In the genomic region with DNA sequence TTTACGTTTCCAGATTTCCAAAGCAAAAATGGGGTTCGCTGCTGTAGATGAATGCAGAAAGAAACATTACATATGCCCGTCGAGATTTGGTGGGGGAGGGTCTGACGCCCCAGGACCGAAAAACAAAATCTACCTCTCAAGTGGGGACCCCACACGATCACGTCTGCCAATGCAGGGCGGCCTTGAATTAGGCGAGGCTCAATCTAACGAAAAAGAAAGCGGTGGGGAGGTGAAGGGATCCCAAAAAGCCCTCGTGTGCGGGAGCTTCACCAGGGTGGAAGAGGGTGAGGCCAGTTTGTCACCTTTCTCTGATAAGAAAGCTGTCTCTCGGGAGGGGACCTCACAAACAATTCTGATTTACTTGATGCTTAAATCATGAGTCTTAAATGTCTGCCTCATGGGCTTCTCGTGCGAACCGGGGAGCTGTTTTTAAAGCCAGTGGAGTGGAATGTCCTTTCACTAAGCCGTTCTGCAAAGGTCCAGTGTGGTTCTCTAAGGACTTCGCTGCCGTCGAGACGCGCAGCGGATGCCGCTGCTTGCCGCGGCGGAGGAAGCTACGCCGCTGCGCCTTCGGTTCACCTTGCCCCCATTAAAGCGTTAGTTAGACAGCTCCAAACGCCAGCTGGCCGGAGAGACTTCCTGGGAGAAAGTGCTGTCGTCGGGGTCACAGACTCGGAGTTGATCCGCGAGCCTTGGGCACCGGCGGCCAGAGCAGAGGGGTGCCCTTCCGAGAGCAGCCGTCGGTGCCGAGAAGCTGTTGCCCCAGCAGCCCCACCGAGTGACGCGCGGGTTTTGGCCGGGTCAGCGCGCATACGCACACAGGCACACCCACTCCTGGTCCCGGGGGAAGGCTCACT, we compare ENCODE assay signal across 10 cellular contexts. TPM values are rescaled to one million over a fixed set of nuclear protein-coding genes. Genes with fewer than 3 reads are reported as not detected.
A peak's percentile ranks its signal among the peaks of the same experiment; 100 is the strongest.
DNase-seq lines count a peak whose midpoint lies in the region; ATAC-seq, FAIRE-seq and TF ChIP-seq lines count a peak whose summit lies in the region.
"Had no signal": no experiment of that assay in that cellular context is flagged by ENCODE, and none has a peak within 500 bp of the region (broad histone marks: within the 10 kb centered on the region; RNA-seq: fewer than 3 reads in every experiment).

No MANE protein-coding gene starts in this region.

- no peak overlapping the region for H3K9ac ChIP-seq in skeletal muscle satellite cell (ENCODE audit: low read depth, low read length)

- whole genome bisulfite sequencing in hepatocyte (ENCODE audit: low lambda C conversion rate, missing lambda C conversion rate), result 4% methylated on average over 56 of the region's 56 CpGs

- H3K27me3 ChIP-seq in hepatocyte, result peaks cover 97% of the 10 kb centered on the region
- H3K27me3 ChIP-seq in skeletal muscle satellite cell (ENCODE audit: control insufficient read depth, insufficient read depth, low read length), result peaks cover 99% of the 10 kb centered on the region

- no peak overlapping the region for H2AFZ ChIP-seq in hepatocyte

- H3K4me3 ChIP-seq in hepatocyte (no peak overlapping the region), skeletal muscle satellite cell (ENCODE audit: low read length) (no peak overlapping the region)

- no peak for FAIRE-seq in GM12891 (lab: Jason Lieb, UNC)

- H3K9me2 ChIP-seq in hepatocyte (replicated peaks; ENCODE audit: insufficient read depth), result no peaks in the 10 kb centered on the region

- no peaks in the 10 kb centered on the region for H3K9me3 Mint-ChIP-seq in activated CD4-positive, alpha-beta T cell treated with anti-CD3 and anti-CD28 coated beads for 36 hours (ENCODE audit: low read depth)
- H3K9me3 Mint-ChIP-seq in T-cell, result no peaks in the 10 kb centered on the region

- H3K4me2 ChIP-seq in hepatocyte (peak overlapping the region; percentile 84), skeletal muscle satellite cell (ENCODE audit: low read length) (peak overlapping the region; percentile 20)

- H3K36me3 Mint-ChIP-seq in activated CD4-positive, alpha-beta T cell treated with anti-CD3 and anti-CD28 coated beads for 36 hours (ENCODE audit: low read depth), result peaks cover 2% of the 10 kb centered on the region
- no peaks in the 10 kb centered on the region for H3K36me3 Mint-ChIP-seq in T-cell

- TF ChIP-seq CTCF in hepatocyte (IDR thresholded peaks at IDR 0.05; ENCODE audit: poor library complexity), result no peak

- H3K4me3 Mint-ChIP-seq in activated CD4-positive, alpha-beta T cell treated with anti-CD3 and anti-CD28 coated beads for 36 hours, result peak overlapping the region; percentile 55
- H3K4me3 Mint-ChIP-seq in T-cell, result peak overlapping the region; percentile 51 to 81 (median 57)

- no peak overlapping the region for H3K27ac Mint-ChIP-seq in activated CD4-positive, alpha-beta T cell treated with anti-CD3 and anti-CD28 coated beads for 36 hours
- peak overlapping the region in 1 of 2 donors; percentile 39 for H3K27ac Mint-ChIP-seq in T-cell

- intact Hi-C loops in activated CD4-positive, alpha-beta T cell treated with anti-CD3 and anti-CD28 coated beads for 36 hours (cut with DNase I, micrococcal nuclease), result loop anchor here in 1 of 2 experiments (2.0 to 10.0 kb wide), 2 partner anchors 15 to 841 kb away; a partner anchor contains a TSS

- no peak overlapping the region for H3K27ac ChIP-seq in hepatocyte

- H3K4me1 Mint-ChIP-seq in activated CD4-positive, alpha-beta T cell treated with anti-CD3 and anti-CD28 coated beads for 36 hours, result peaks cover 28% of the 10 kb centered on the region
- peaks cover 37 to 44% (median 43%) of the 10 kb centered on the region in 3 donors for H3K4me1 Mint-ChIP-seq in T-cell

- peaks cover 16% of the 10 kb centered on the region for H3K4me1 ChIP-seq in hepatocyte (ENCODE audit: insufficient read depth)
- peaks cover 30% of the 10 kb centered on the region for H3K4me1 ChIP-seq in skeletal muscle satellite cell (ENCODE audit: control insufficient read depth, insufficient read depth, low read length)

- DNase-seq in activated CD4-positive, alpha-beta T cell treated with anti-CD3 and anti-CD28 coated beads for 36 hours, result peak; percentile 26
- no peak for DNase-seq in activated CD4-positive, alpha-beta T cell treated with anti-CD3 and anti-CD28 coated beads for 4 hours
- DNase-seq in T-cell (peak in 1 of 34 experiments; percentile 19), hepatocyte (ENCODE audit: low spot score) (no peak), GM12891 (ENCODE audit: insufficient read length, low spot score) (no peak), Kasumi-1 (lab: John Stamatoyannopoulos, UW) (no peak)
- DNase-seq: central memory CD4-positive, alpha-beta T cell had no signal

- H3K36me3 ChIP-seq in hepatocyte (replicated peaks; ENCODE audit: insufficient read depth, low read depth), result no peaks in the 10 kb centered on the region
- H3K36me3 ChIP-seq in skeletal muscle satellite cell (ENCODE audit: insufficient read depth, low read length), result no peaks in the 10 kb centered on the region

- POLR2A ChIA-PET in activated CD4-positive, alpha-beta T cell treated with anti-CD3 and anti-CD28 coated beads for 36 hours (lab: Charles Lee), result interaction anchor here (0.6 kb wide), 1 partner anchor 11 kb away, joined by 4 read pairs; no protein-coding TSS in a partner anchor
- POLR2A ChIA-PET in T-cell (lab: Charles Lee), result no interaction called here

- TF ChIP-seq POLR2A in GM12891 (IDR thresholded peaks at IDR 0.05; ENCODE audit: low read depth, low read length), result no peak

- no peaks in the 10 kb centered on the region for H4K20me1 ChIP-seq in hepatocyte (ENCODE audit: insufficient read depth, poor library complexity, severe bottlenecking)

- H3K79me2 ChIP-seq in hepatocyte, result no peaks in the 10 kb centered on the region

- H3K9me3 ChIP-seq in hepatocyte (ENCODE audit: low read depth) (no peaks in the 10 kb centered on the region), skeletal muscle satellite cell (replicated peaks; ENCODE audit: low read length) (no peaks in the 10 kb centered on the region)

- ATAC-seq in activated CD4-positive, alpha-beta T cell treated with anti-CD3 and anti-CD28 coated beads for 36 hours, result no peak
- ATAC-seq in T-cell (replicated peaks in 1 of 4) (no peak), HG03175 (IDR thresholded peaks at IDR 0.05; ENCODE audit: unreplicated experiment) (no peak)

- CTCF ChIA-PET in activated CD4-positive, alpha-beta T cell treated with anti-CD3 and anti-CD28 coated beads for 36 hours (lab: Charles Lee), result interaction anchor here (0.7 to 2.1 kb wide), 13 partner anchors 12 to 426 kb away, joined by 3 to 11 read pairs (median 4); a partner anchor contains a TSS
- CTCF ChIA-PET in T-cell (lab: Charles Lee), result interaction anchor here (0.6 to 2.3 kb wide), 9 partner anchors 13 to 426 kb away, joined by 3 to 8 read pairs (median 4); a partner anchor contains a TSS

- H3K27me3 Mint-ChIP-seq in activated CD4-positive, alpha-beta T cell treated with anti-CD3 and anti-CD28 coated beads for 36 hours, result peaks cover 68% of the 10 kb centered on the region
- peaks cover 65 to 80% of the 10 kb centered on the region in 2 donors for H3K27me3 Mint-ChIP-seq in T-cell

TF ChIP-seq in GM12891, 5 proteins besides CTCF, POLR2A, EP300 and RAD21:
- TF ChIP-seq POU2F2 (IDR thresholded peaks at IDR 0.05; ENCODE audit: low read depth, low read length), result no peak
- TF ChIP-seq PAX5 (IDR thresholded peaks at IDR 0.05; ENCODE audit: insufficient read depth, low read length, severe bottlenecking), result no peak
- no peak for TF ChIP-seq TAF1 (IDR thresholded peaks at IDR 0.05; ENCODE audit: low read depth, low read length)
- no peak for TF ChIP-seq POLR2AphosphoS5 (IDR thresholded peaks at IDR 0.05; ENCODE audit: low read depth, low read length)
- no peak for TF ChIP-seq SPI1 (IDR thresholded peaks at IDR 0.05; ENCODE audit: low read depth, low read length)

RNA-seq across cellular contexts. Expression of a gene that starts 1.5 kb away (rescaled TPM):
- not detected for total RNA-seq in activated CD4-positive, alpha-beta T cell treated with anti-CD3 and anti-CD28 coated beads for 36 hours
- total RNA-seq in T-cell, result under 1 TPM in 1 of 5 donors, not detected in 4; 0.33 TPM
- total RNA-seq in hepatocyte, result not detected in 2 replicates
- not detected in 2 replicates for polyA plus RNA-seq in hepatocyte
- 0.76 TPM in 1 of 2 replicates, not detected in the other for total RNA-seq in skeletal muscle satellite cell (2012; rRNA removed)
- 15.9 TPM for polyA plus RNA-seq in GM12891 (2012; ENCODE audit: low read depth, missing spikeins)
- total RNA-seq: myocyte had no signal

RNA-seq across cellular contexts. Expression of a gene that starts 13.7 kb away (rescaled TPM):
- under 1 TPM; 0.18 to 0.28 TPM for total RNA-seq in activated CD4-positive, alpha-beta T cell treated with anti-CD3 and anti-CD28 coated beads for 36 hours
- total RNA-seq in T-cell, result not detected
- not detected in 2 replicates for total RNA-seq in hepatocyte
- not detected in 2 replicates for polyA plus RNA-seq in hepatocyte
- not detected in 2 replicates for total RNA-seq in skeletal muscle satellite cell (2012; rRNA removed)
- 14.7 TPM for polyA plus RNA-seq in GM12891 (2012; ENCODE audit: low read depth, missing spikeins)
- total RNA-seq: myocyte had no signal

RNA-seq across cellular contexts. Expression of a gene that starts 19.9 kb away (rescaled TPM):
- total RNA-seq in activated CD4-positive, alpha-beta T cell treated with anti-CD3 and anti-CD28 coated beads for 36 hours, result 100 to 1,000 TPM; 230 to 242 TPM
- total RNA-seq in T-cell (100 to 1,000 TPM; 116 to 139 (median 127) TPM), hepatocyte (113 and 131 TPM in 2 replicates)
- polyA plus RNA-seq in hepatocyte, result 81.1 and 92.0 TPM in 2 replicates
- 162 and 206 TPM in 2 replicates for total RNA-seq in skeletal muscle satellite cell (2012; rRNA removed)
- 181 TPM for polyA plus RNA-seq in GM12891 (2012; ENCODE audit: low read depth, missing spikeins)
